In the genomic region with DNA sequence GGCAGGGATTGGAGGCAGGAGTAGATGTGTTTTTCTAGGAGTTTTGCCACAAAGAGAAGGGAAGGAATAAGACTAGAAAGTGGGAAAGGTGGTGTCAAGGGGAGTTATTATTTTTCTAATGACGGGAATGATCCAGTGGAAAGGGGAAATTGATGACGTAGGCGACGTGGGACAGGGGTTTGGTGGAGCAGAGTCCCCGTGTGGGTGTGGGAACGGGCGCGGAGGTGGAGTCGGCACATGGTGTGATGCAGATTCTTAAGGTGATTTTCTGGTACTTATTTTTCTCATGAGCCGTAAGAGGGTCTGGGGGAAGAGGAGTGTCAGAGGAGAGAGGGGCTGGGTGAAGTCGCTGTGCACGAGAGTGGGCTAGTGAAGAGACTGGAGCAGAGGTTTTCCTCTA, we compare ENCODE assay signal across 35 cellular contexts.
"Had no signal": no experiment of that assay in that cellular context is flagged by ENCODE, and none has a peak within 500 bp of the region (broad histone marks: within the 10 kb centered on the region; RNA-seq: fewer than 3 reads in every experiment).

No MANE protein-coding gene starts in this region.

- H3K4me3 ChIP-seq: MG63 had no signal

- H3K36me3 ChIP-seq: MG63 had no signal

- DNase-seq: Karpas-422, Kasumi-1, MG63, MM.1S, MV-4-11, NCI-H1048, NCI-H1092, NCI-H1092 treated with DMSO at 0.1 percent for 48 hours, NCI-H1105, NCI-H1105 treated with DMSO at 0.1 percent for 48 hours, NCI-H1417, NCI-H1417 treated with DMSO at 0.1 percent for 48 hours, NCI-H1436, NCI-H1436 treated with DMSO at 0.1 percent for 48 hours, NCI-H146, NCI-H1694, NCI-H1694 treated with DMSO at 0.1 percent for 48 hours, NCI-H187, NCI-H187 treated with DMSO at 0.1 percent for 48 hours, NCI-H1930, NCI-H2029, NCI-H2029 treated with DMSO at 0.1 percent for 48 hours, NCI-H2081, NCI-H2081 treated with DMSO at 0.1 percent for 48 hours, NCI-H2107, NCI-H2171, NCI-H2171 treated with DMSO at 0.1 percent for 48 hours, NCI-H2227 treated with DMSO at 0.1 percent for 48 hours, NCI-H226, NCI-H345, NCI-H446, NCI-H446 treated with DMSO at 0.1 percent for 48 hours, NCI-H510A, NCI-H510A treated with DMSO at 0.1 percent for 48 hours, NCI-H524 had no signal

- H3K27me3 ChIP-seq: MG63 had no signal

- H3K9me3 ChIP-seq: MG63 had no signal
